Comparison of ENCODE assay signal across 8 cellular contexts in genomic region chr11:108002476-108002875, GRCh38.
"Had no signal": no experiment of that assay in that cellular context is flagged by ENCODE, and none has a peak within 500 bp of the region (broad histone marks: within the 10 kb centered on the region; RNA-seq: fewer than 3 reads in every experiment).

No MANE protein-coding gene starts in this region.

- H3K9me3 ChIP-seq: HAP-1 had no signal

- DNase-seq: GM23248, GOT3, H7, HFFc6, IMR-90 had no signal

- ATAC-seq: HCT116, K562 had no signal

- H3K4me3 Mint-ChIP-seq: HFFc6 had no signal

- H3K27ac Mint-ChIP-seq: HFFc6 had no signal
